Comparison of ENCODE assay signal across 29 cellular contexts in genomic region chr12:4300870-4301269, GRCh38. TPM values are rescaled to one million over a fixed set of nuclear protein-coding genes. Genes with fewer than 3 reads are reported as not detected.
DNase-seq lines count a peak whose midpoint lies in the region; ATAC-seq and TF ChIP-seq lines count a peak whose summit lies in the region.
"Had no signal": no experiment of that assay in that cellular context is flagged by ENCODE, and none has a peak within 500 bp of the region (broad histone marks: within the 10 kb centered on the region; RNA-seq: fewer than 3 reads in every experiment).

No MANE protein-coding gene starts in this region.

- CTCF ChIA-PET in T-cell (lab: Charles Lee), result interaction anchor here in 1 of 2 donors (0.7 kb wide), 1 partner anchor 13 kb away, joined by 3 read pairs; no protein-coding TSS in a partner anchor

- intact Hi-C loops in left colon (cut with DNase I, micrococcal nuclease), result no loop called here
- intact Hi-C loops in gastrocnemius medialis (cut with DNase I; ENCODE audit: low total_unique reads), result no loop called here

- peaks cover 14 to 66% of the 10 kb centered on the region in 2 donors for H3K36me3 Mint-ChIP-seq in activated T-cell treated with anti-CD3 and anti-CD28 coated beads, Interleukin-2, amount 50 U/mL, for 72 hours (ENCODE audit: insufficient read depth in 2 of 2)
- H3K36me3 Mint-ChIP-seq in T-cell, result peaks cover 79% of the 10 kb centered on the region
- H3K36me3 Mint-ChIP-seq in brain, result peaks cover 90% of the 10 kb centered on the region

- no peak overlapping the region for H3K4me3 Mint-ChIP-seq in activated T-cell treated with anti-CD3 and anti-CD28 coated beads, Interleukin-2, amount 50 U/mL, for 72 hours
- no peak overlapping the region for H3K4me3 Mint-ChIP-seq in T-cell
- peak overlapping the region in 1 of 5 experiments; percentile 35 for H3K4me3 Mint-ChIP-seq in brain
- H3K4me3 Mint-ChIP-seq: CD8-positive, alpha-beta memory T cell; neural crest cell had no signal

- POLR2A ChIA-PET in T-cell (lab: Charles Lee), result interaction anchor here in 1 of 2 donors (0.6 kb wide), 1 partner anchor 21 kb away, joined by 4 read pairs; no protein-coding TSS in a partner anchor

- peaks cover 13% of the 10 kb centered on the region for H3K4me1 Mint-ChIP-seq in activated T-cell treated with anti-CD3 and anti-CD28 coated beads, Interleukin-2, amount 50 U/mL, for 72 hours (ENCODE audit: low read depth)
- peaks cover 0 to 17% (median 11%) of the 10 kb centered on the region in 3 donors for H3K4me1 Mint-ChIP-seq in T-cell
- H3K4me1 Mint-ChIP-seq in brain, result peaks cover 17% of the 10 kb centered on the region
- H3K4me1 Mint-ChIP-seq: neural crest cell had no signal

- H3K9me3 ChIP-seq in muscle layer of duodenum (ENCODE audit: control insufficient read depth in 1 of 2, low read length in 2 of 2) (no peaks in the 10 kb centered on the region), gastrocnemius medialis (no peaks in the 10 kb centered on the region)
- H3K9me3 ChIP-seq: breast epithelium, gastroesophageal sphincter, pancreas, tibial artery had no signal

- H3K27ac ChIP-seq in muscle layer of duodenum (ENCODE audit: low read length) (peak overlapping the region; percentile 16), gastrocnemius medialis (no peak overlapping the region)
- H3K27ac ChIP-seq: breast epithelium, pancreas, RWPE1, SK-N-MC, tibial artery had no signal

- no peaks in the 10 kb centered on the region for H3K9me3 Mint-ChIP-seq in activated T-cell treated with anti-CD3 and anti-CD28 coated beads, Interleukin-2, amount 50 U/mL, for 72 hours
- H3K9me3 Mint-ChIP-seq in T-cell (no peaks in the 10 kb centered on the region), brain (no peaks in the 10 kb centered on the region)
- H3K9me3 Mint-ChIP-seq: CD8-positive, alpha-beta memory T cell; neural crest cell had no signal

- peak overlapping the region; percentile 26 for H3K27ac Mint-ChIP-seq in activated T-cell treated with anti-CD3 and anti-CD28 coated beads, Interleukin-2, amount 50 U/mL, for 72 hours
- peak overlapping the region; percentile 48 to 55 for H3K27ac Mint-ChIP-seq in T-cell
- H3K27ac Mint-ChIP-seq in brain, result peak overlapping the region in 3 of 5 experiments; percentile 59 to 79 (median 75)

- H3K36me3 ChIP-seq in muscle layer of duodenum (ENCODE audit: control insufficient read depth in 1 of 2, insufficient read depth in 2 of 2, low read length in 2 of 2) (peaks cover 34 to 46% of the 10 kb centered on the region in 2 donors), gastrocnemius medialis (no peaks in the 10 kb centered on the region)
- H3K36me3 ChIP-seq: breast epithelium, pancreas had no signal

- no peak for ATAC-seq in activated T-cell treated with anti-CD3 and anti-CD28 coated beads, Interleukin-2, amount 50 U/mL, for 72 hours (replicated peaks in 1 of 2)
- ATAC-seq in T-cell (replicated peaks in 1 of 4) (no peak), left colon (no peak), gastrocnemius medialis (no peak), omental fat pad (ENCODE audit: low FRiP score) (no peak)
- ATAC-seq: gastroesophageal sphincter, pancreas had no signal

- H3K27me3 ChIP-seq in muscle layer of duodenum (ENCODE audit: low read depth, low read length) (no peaks in the 10 kb centered on the region), gastrocnemius medialis (no peaks in the 10 kb centered on the region)
- H3K27me3 ChIP-seq: breast epithelium, gastroesophageal sphincter, pancreas, tibial artery had no signal

- no peaks in the 10 kb centered on the region for H3K27me3 Mint-ChIP-seq in activated T-cell treated with anti-CD3 and anti-CD28 coated beads, Interleukin-2, amount 50 U/mL, for 72 hours (ENCODE audit: low read depth)
- H3K27me3 Mint-ChIP-seq in T-cell (no peaks in the 10 kb centered on the region), brain (no peaks in the 10 kb centered on the region)
- H3K27me3 Mint-ChIP-seq: CD8-positive, alpha-beta memory T cell had no signal

- H3K4me3 ChIP-seq in muscle layer of duodenum (ENCODE audit: low read depth in 1 of 2, low read length in 2 of 2) (no peak overlapping the region), gastrocnemius medialis (no peak overlapping the region)
- H3K4me3 ChIP-seq: breast epithelium, gastroesophageal sphincter, pancreas, SK-N-MC, tibial artery had no signal

- in situ Hi-C loops in gastrocnemius medialis (cut with MboI; ENCODE audit: low sequenced_read_pairs in 4 of 4), result loop anchor here (10.0 to 25.0 kb wide), 2 partner anchors 224 to 236 kb away; partner anchors contain the start of gene RAD51AP1 (in 2 of the 4)

- H3K4me1 ChIP-seq in muscle layer of duodenum (ENCODE audit: control insufficient read depth in 1 of 2, insufficient read depth in 2 of 2, low read length in 2 of 2) (peaks cover 13 to 33% of the 10 kb centered on the region in 2 donors), gastrocnemius medialis (no peaks in the 10 kb centered on the region)
- H3K4me1 ChIP-seq: breast epithelium, pancreas, tibial artery had no signal

- TF ChIP-seq POLR2A in gastrocnemius medialis (IDR thresholded peaks at IDR 0.05), result no peak

- TF ChIP-seq CTCF in brain (conservative IDR thresholded peaks at IDR 0.05) (no peak), gastrocnemius medialis (IDR thresholded peaks at IDR 0.05 in 4 of 5, conservative IDR thresholded peaks at IDR 0.05 in 1 of 5) (no peak), omental fat pad (IDR thresholded peaks at IDR 0.05) (no peak)

- no peak for DNase-seq in activated T-cell treated with anti-CD3 and anti-CD28 coated beads, Interleukin-2, amount 50 U/mL, for 72 hours
- DNase-seq in activated T-cell treated with anti-CD3 and anti-CD28 coated beads, Interleukin-2, amount 50 U/mL, for 48 hours, result no peak
- DNase-seq in T-cell, result no peak
- no peak for DNase-seq in left colon
- DNase-seq in gastrocnemius medialis, result no peak
- no peak for DNase-seq in omental fat pad (ENCODE audit: low spot score)
- DNase-seq: activated CD4-positive, alpha-beta T cell treated with anti-CD3 and anti-CD28 coated beads, Interleukin-2, amount 50 U/mL, for 4 hours; activated CD8-positive, alpha-beta memory T cell treated with anti-CD3 and anti-CD28 coated beads, Interleukin-2, amount 50 U/mL, for 4 hours; activated gamma-delta T cell; amygdala; CD8-positive, alpha-beta memory T cell; DMS 273 treated with DMSO at 0.1 percent for 48 hours; hippocampal formation; Karpas-422; NCI-H1930; NCI-H2171 treated with DMSO at 0.1 percent for 48 hours; NCI-H510A; pancreas; retina; stimulated activated CD8-positive, alpha-beta memory T cell treated with anti-CD3 and anti-CD28 coated beads, Interleukin-4, amount 100 ng/mL, for 48 hours; tibial artery had no signal

RNA-seq across cellular contexts. Expression of gene TIGAR, which starts 20.1 kb away (rescaled TPM):
- 10 to 100 TPM; 16.1 to 22.5 TPM for total RNA-seq in activated T-cell treated with anti-CD3 and anti-CD28 coated beads, Interleukin-2, amount 50 U/mL, for 72 hours
- total RNA-seq in T-cell, result 10 to 100 TPM in 1 of 5 donors, 1 to 10 TPM in 4; 6.7 to 11.4 (median 7.5) TPM
- 4.4 TPM for polyA plus RNA-seq in brain (ENCODE audit: insufficient read depth, low read depth, low replicate concordance)
- 10 to 100 TPM; 13.0 to 14.4 TPM for total RNA-seq in left colon
- 1 to 10 TPM; 4.4 to 8.3 (median 6.7) TPM for total RNA-seq in gastrocnemius medialis
- 10 to 100 TPM in 1 of 4 donors, 1 to 10 TPM in 3; 4.2 to 13.5 (median 5.3) TPM for total RNA-seq in omental fat pad

RNA-seq across cellular contexts. Expression of gene CCND2, which starts 27.3 kb away (rescaled TPM):
- 100 to 1,000 TPM; 445 to 502 TPM for total RNA-seq in activated T-cell treated with anti-CD3 and anti-CD28 coated beads, Interleukin-2, amount 50 U/mL, for 72 hours
- total RNA-seq in T-cell, result 100 to 1,000 TPM; 148 to 218 (median 172) TPM
- 3.1 TPM for polyA plus RNA-seq in brain (ENCODE audit: insufficient read depth, low read depth, low replicate concordance)
- 100 to 1,000 TPM in 1 of 2 donors, 10 to 100 TPM in 1; 97.7 to 106 TPM for total RNA-seq in left colon
- 1 to 10 TPM; 2.7 to 5.6 (median 3.2) TPM for total RNA-seq in gastrocnemius medialis
- 100 to 1,000 TPM in 2 of 4 donors, 10 to 100 TPM in 2; 73.3 to 116 (median 92.6) TPM for total RNA-seq in omental fat pad
- total RNA-seq: OCI-LY7 had no signal

Comparison
In these comparisons a context has a peak if more than half of its experiments do, and no peak if none do; other contexts are left out.
1. RNA of gene CCND2, which starts 27.3 kb away (total RNA-seq): 445 to 502 TPM in activated T-cell treated with anti-CD3 and anti-CD28 coated beads, Interleukin-2, amount 50 U/mL, for 72 hours, 148 to 218 TPM in T-cell, 73.3 to 116 TPM in omental fat pad and 97.7 to 106 TPM in left colon; 2.7 to 5.6 TPM in gastrocnemius medialis; every median in the first group is over 10 times any median in the second.
2. Peak in every context shown above with its lines, with median percentiles within 50 percentile points of each other: H3K27ac Mint-ChIP-seq.